ENCODE assay signal across 28 cellular contexts in genomic region chr14:100786131-100786530, GRCh38. TPM values are rescaled to one million over a fixed set of nuclear protein-coding genes. Genes with fewer than 3 reads are reported as not detected.
DNase-seq lines count a peak whose midpoint lies in the region; TF ChIP-seq lines count a peak whose summit lies in the region.
"Had no signal": no experiment of that assay in that cellular context is flagged by ENCODE, and none has a peak within 500 bp of the region (broad histone marks: within the 10 kb centered on the region; RNA-seq: fewer than 3 reads in every experiment).

No MANE protein-coding gene starts in this region.

- peak; percentile 8 for DNase-seq in NCI-H146 treated with DMSO at 0.1 percent for 48 hours (lab: John Stamatoyannopoulos, UW; ENCODE audit: unreplicated experiment)
- peak; percentile 76 for DNase-seq in SK-MEL-5 (ENCODE audit: low read depth, low spot score)
- DNase-seq in inferior parietal cortex (ENCODE audit: extremely low spot score), result peak; percentile 34
- DNase-seq in posterior cingulate gyrus, result peak in 9 of 10 donors; percentile 26 to 94 (median 58)
- no peak for DNase-seq in MV-4-11 (lab: John Stamatoyannopoulos, UW)
- no peak for DNase-seq in stimulated activated CD4-positive, alpha-beta T cell treated with anti-CD3 and anti-CD28 coated beads, Interleukin-4, amount 100 ng/mL, for 1 hour
- no peak for DNase-seq in NCI-H2196 (lab: John Stamatoyannopoulos, UW; ENCODE audit: unreplicated experiment)
- DNase-seq in suprapubic skin (ENCODE audit: low spot score in 2 of 2), result no peak
- DNase-seq: activated CD4-positive, CD25-positive, alpha-beta regulatory T cell treated with anti-CD3 and anti-CD28 coated beads, Interleukin-2, amount 50 U/mL, for 72 hours; activated naive CD4-positive, alpha-beta T cell treated with anti-CD3 and anti-CD28 coated beads, Interleukin-2, amount 50 U/mL, for 16 hours; activated T-cell treated with anti-CD3 and anti-CD28 coated beads, Interleukin-2, amount 50 U/mL, for 72 hours; CD4-positive, CD25-positive, alpha-beta regulatory T cell; cerebellar nuclear complex; DMS 273 treated with DMSO at 0.1 percent for 48 hours; effector CD8-positive, alpha-beta T cell; GM23248; kidney glomerular epithelial cell; mesendoderm; natural killer cell; NCI-H1105 treated with DMSO at 0.1 percent for 48 hours; NCI-H774; small intestine; stimulated activated CD4-positive, alpha-beta T cell treated with anti-CD3 and anti-CD28 coated beads, Interleukin-2, amount 100 ng/mL, for 48 hours; stimulated activated naive CD4-positive, alpha-beta T cell; thyroid gland had no signal

- no peaks in the 10 kb centered on the region for H3K36me3 ChIP-seq in suprapubic skin
- H3K36me3 ChIP-seq: gastroesophageal sphincter, thyroid gland had no signal

- no peak overlapping the region for H3K4me3 ChIP-seq in suprapubic skin
- H3K4me3 ChIP-seq: gastroesophageal sphincter, GM23248, thyroid gland had no signal

- H3K27ac ChIP-seq in suprapubic skin, result no peak overlapping the region
- H3K27ac ChIP-seq: gastroesophageal sphincter, GM23248, HL-60, thyroid gland had no signal

- H3K4me1 ChIP-seq in suprapubic skin, result no peaks in the 10 kb centered on the region
- H3K4me1 ChIP-seq: gastroesophageal sphincter, thyroid gland had no signal

- no peak for TF ChIP-seq POLR2A in suprapubic skin (IDR thresholded peaks at IDR 0.05)

- in situ Hi-C loops in SK-MEL-5 (cut with HindIII; ENCODE audit: low pct_unique_long_range_greater_than_20kb, low sequenced_read_pairs), result no loop called here

- WGBS in suprapubic skin, result 51% methylated on average over 10 of the region's 11 CpGs

- peaks cover 23% of the 10 kb centered on the region for H3K27me3 ChIP-seq in suprapubic skin
- H3K27me3 ChIP-seq: thyroid gland had no signal

- no peak for TF ChIP-seq EP300 in suprapubic skin (IDR thresholded peaks at IDR 0.05)

- intact Hi-C loops in posterior cingulate gyrus (cut with DNase I), result no loop called here

- H3K9me3 ChIP-seq in suprapubic skin, result no peaks in the 10 kb centered on the region
- H3K9me3 ChIP-seq: gastroesophageal sphincter, thyroid gland had no signal

- TF ChIP-seq CTCF in suprapubic skin (IDR thresholded peaks at IDR 0.05), result no peak

RNA-seq across cellular contexts. Expression of gene MEG3, which starts 39.8 kb away (rescaled TPM):
- 0.08 TPM in 1 of 2 replicates, not detected in the other for total RNA-seq in SK-MEL-5 (2014; rRNA removed; shearing (Covaris generic))
- polyA plus RNA-seq in SK-MEL-5 (2015; cell fraction: cytosol; rRNA removed), result not detected in 2 replicates
- polyA plus RNA-seq in SK-MEL-5 (2015; cell fraction: nucleus; rRNA removed), result 0.11 TPM in 1 of 2 replicates, not detected in the other
- total RNA-seq in suprapubic skin, result 10 to 100 TPM in 2 of 4 donors, 1 to 10 TPM in 2; 5.0 to 28.9 (median 10.2) TPM
- total RNA-seq: activated T-cell treated with anti-CD3 and anti-CD28 coated beads, Interleukin-2, amount 50 U/mL, for 72 hours had no signal
- polyA plus RNA-seq: CD4-positive, CD25-positive, alpha-beta regulatory T cell had no signal

RNA-seq across cellular contexts. Expression of gene DLK1, which starts 59.4 kb away (rescaled TPM):
- total RNA-seq in SK-MEL-5 (2014; rRNA removed; shearing (Covaris generic)), result 8.2 and 8.5 TPM in 2 replicates
- polyA plus RNA-seq in SK-MEL-5 (2015; cell fraction: cytosol; rRNA removed), result 112 and 121 TPM in 2 replicates
- polyA plus RNA-seq in SK-MEL-5 (2015; cell fraction: nucleus; rRNA removed), result 9.5 and 12.8 TPM in 2 replicates
- total RNA-seq in suprapubic skin, result not detected
- total RNA-seq: activated T-cell treated with anti-CD3 and anti-CD28 coated beads, Interleukin-2, amount 50 U/mL, for 72 hours; aorta; CD4-positive, CD25-positive, alpha-beta regulatory T cell; gastroesophageal sphincter; GM23248; natural killer cell had no signal
- polyA plus RNA-seq: CD4-positive, CD25-positive, alpha-beta regulatory T cell; GM23248 had no signal

Comparison
In these comparisons a context has a peak if more than half of its experiments do, and no peak if none do; other contexts are left out.
1. DNase-seq: peak in NCI-H146 treated with DMSO at 0.1 percent for 48 hours (single experiment), SK-MEL-5 (single experiment), inferior parietal cortex (single experiment) and posterior cingulate gyrus (9 of 10); none in MV-4-11 (single experiment), stimulated activated CD4-positive, alpha-beta T cell treated with anti-CD3 and anti-CD28 coated beads, Interleukin-4, amount 100 ng/mL, for 1 hour (single experiment), NCI-H2196 (single experiment) and suprapubic skin (0 of 2).